7 cellular contexts compared by ENCODE assay signal in genomic region chr11:102807921-102808320, GRCh38. TPM values are rescaled to one million over a fixed set of nuclear protein-coding genes. Genes with fewer than 3 reads are reported as not detected.
DNase-seq lines count a peak whose midpoint lies in the region; ATAC-seq, FAIRE-seq and TF ChIP-seq lines count a peak whose summit lies in the region.

No MANE protein-coding gene starts in this region.

- H3K36me3 ChIP-seq in GM12878 (ENCODE audit: control insufficient read depth in 2 of 2, insufficient read depth in 2 of 2, low read length in 1 of 2), result no peaks in the 10 kb centered on the region
- H3K36me3 ChIP-seq in pancreas, result no peaks in the 10 kb centered on the region

- FAIRE-seq in GM12878 (lab: Jason Lieb, UNC) (no peak), pancreas (lab: Jason Lieb, UNC) (no peak), frontal cortex (lab: Jason Lieb, UNC) (no peak)

- no peak overlapping the region for H2AFZ ChIP-seq in GM12878 (ENCODE audit: control insufficient read depth, low read depth, low read length)

- TF ChIP-seq POLR2A in GM12878 (IDR thresholded peaks at IDR 0.05; ENCODE audit: low read depth, low read length), result no peak

- in situ Hi-C loops in GM12878 (cut with MboI), result no loop called here

- BruUV-seq in GM12878 (replicated peaks; lab: Mats Ljungman, UMichigan), result no TSS peak

- POLR2A ChIA-PET in GM12878 (lab: Charles Lee), result no interaction called here

- ATAC-seq in GM18511 (IDR thresholded peaks at IDR 0.05; ENCODE audit: unreplicated experiment) (peak; percentile 92), HG03095 (IDR thresholded peaks at IDR 0.05; ENCODE audit: unreplicated experiment) (peak; percentile 62), GM12878 (peak; percentile 87), pancreas (peak in 3 of 4 donors; percentile 60 to 67 (median 66)), GM21381 (IDR thresholded peaks at IDR 0.05; ENCODE audit: unreplicated experiment) (no peak)

- SMC1A ChIA-PET in GM12878 (lab: Charles Lee; ENCODE audit: uncharacterized antibody, unreplicated experiment), result interaction anchor here (1.0 to 1.3 kb wide), 2 partner anchors 9 to 10 kb away, joined by 4 read pairs; no protein-coding TSS in a partner anchor

- no peak overlapping the region for H3K9ac ChIP-seq in GM12878 (ENCODE audit: control insufficient read depth, insufficient read depth, low read length)

- CTCF ChIA-PET in GM12878 (lab: Yijun Ruan, JAX), result interaction anchor here (0.9 kb wide), 1 partner anchor 23 kb away, joined by 3 read pairs; no protein-coding TSS in a partner anchor

- intact Hi-C loops in GM12878 (cut with micrococcal nuclease; ENCODE audit: unreplicated experiment), result loop anchor here (5.0 kb wide), 2 partner anchors 134 to 249 kb away; no protein-coding TSS in a partner anchor
- intact Hi-C loops in pancreas (cut with DNase I), result no loop called here

- no peak for TF ChIP-seq RAD21 in GM12878 (IDR thresholded peaks at IDR 0.05; ENCODE audit: insufficient read depth, low read depth, low read length)

- H3K4me2 ChIP-seq in GM12878 (ENCODE audit: control insufficient read depth, insufficient read depth), result no peak overlapping the region

- TF ChIP-seq EP300 in GM12878 (IDR thresholded peaks at IDR 0.05; ENCODE audit: borderline replicate concordance in 1 of 2, control insufficient read depth in 1 of 2, low read depth in 2 of 2, low read length in 2 of 2), result no peak

- WGBS in GM12878 (ENCODE audit: insufficient coverage, insufficient replicate concordance, low lambda C conversion rate, missing lambda C conversion rate), result 19% methylated on average over 19 of the region's 19 CpGs
- 42 to 57% methylated on average over 19 of the region's 19 CpGs for WGBS in pancreas, 2 donors

- H3K27me3 ChIP-seq in GM12878 (replicated peaks in 1 of 2; ENCODE audit: control insufficient read depth in 2 of 2, insufficient read depth in 2 of 2, low read length in 1 of 2), result peaks cover 0 to 2% of the 10 kb centered on the region in 2 experiments; a peak in 1 of 4 replicates
- H3K27me3 ChIP-seq in pancreas, result peaks cover 0 to 5% (median 2%) of the 10 kb centered on the region in 4 donors

- H3K4me1 ChIP-seq in GM12878 (ENCODE audit: control insufficient read depth, insufficient read depth, low read length) (no peaks in the 10 kb centered on the region), pancreas (no peaks in the 10 kb centered on the region)

- no peak overlapping the region for H3K27ac ChIP-seq in GM12878 (ENCODE audit: control insufficient read depth, insufficient read depth)
- no peak overlapping the region for H3K27ac ChIP-seq in pancreas

- RAD21 ChIA-PET in GM12878 (lab: Charles Lee; ENCODE audit: unreplicated experiment), result interaction anchor here (0.8 kb wide), 1 partner anchor 107 kb away, joined by 3 read pairs; no protein-coding TSS in a partner anchor

- DNase-seq in GM12878 (ENCODE audit: low read depth, low spot score) (no peak), pancreas (peak in 2 of 6 donors; percentile 34 to 59), frontal cortex (ENCODE audit: low spot score in 2 of 2) (no peak), GOT3 (lab: John Stamatoyannopoulos, UW) (no peak)

- H3K4me3 ChIP-seq in GM12878 (no peak overlapping the region), pancreas (no peak overlapping the region)

- H3K9me3 ChIP-seq in GM12878 (replicated peaks; ENCODE audit: control insufficient read depth, insufficient read depth, low read length), result no peaks in the 10 kb centered on the region
- H3K9me3 ChIP-seq in pancreas, result no peaks in the 10 kb centered on the region

- peak; percentile 23 to 49 (median 23); a peak in 4 of 6 replicates for TF ChIP-seq CTCF in GM12878 (IDR thresholded peaks at IDR 0.05 in 2 of 3, conservative IDR thresholded peaks at IDR 0.05 in 1 of 3; ENCODE audit: control insufficient read depth in 2 of 3, extremely low read depth in 1 of 3, insufficient read depth in 1 of 3, low read depth in 3 of 3, low read length in 3 of 3)
- peak in 1 of 4 donors; percentile 9 for TF ChIP-seq CTCF in pancreas (IDR thresholded peaks at IDR 0.05)

- H4K20me1 ChIP-seq in GM12878 (ENCODE audit: control insufficient read depth, insufficient read depth), result no peaks in the 10 kb centered on the region

- no peaks in the 10 kb centered on the region for H3K79me2 ChIP-seq in GM12878 (ENCODE audit: control insufficient read depth, insufficient read depth, low read length)

TF ChIP-seq in GM12878, 131 proteins besides CTCF, POLR2A, EP300 and RAD21 (continues in another document):
- TF ChIP-seq CBFB (IDR thresholded peaks at IDR 0.05; ENCODE audit: low read depth), result no peak
- TF ChIP-seq NKRF (conservative IDR thresholded peaks at IDR 0.05), result no peak
- no peak for TF ChIP-seq ZNF384 (IDR thresholded peaks at IDR 0.05; ENCODE audit: borderline replicate concordance, low read depth, low read length)

RNA-seq across cellular contexts. Expression of gene MMP1, which starts 10.0 kb away (rescaled TPM):
- not detected in 2 replicates for total RNA-seq in GM12878 (2013; cell fraction: nucleolus; rRNA removed)
- total RNA-seq in GM12878 (2014; rRNA removed) (not detected in 2 replicates), GM12878 (2014; rRNA removed; fragmentation: Illumina TruSeq; extraction: Trizol) (not detected in 2 replicates), GM12878 (2021) (not detected in 2 replicates), pancreas (1 to 10 TPM in 1 of 6 donors, under 1 TPM in 5; 0.20 to 1.4 (median 0.52) TPM), frontal cortex (not detected)
- not detected for polyA plus RNA-seq in GM12878 (2011; ENCODE audit: low read depth)
- polyA plus RNA-seq in GM12878 (2011; rRNA removed) (not detected in 2 replicates), GM12878 (2014; fragmentation: Illumina TruSeq; extraction: Trizol) (not detected in 2 replicates), GM12878 (2014; fragmentation: Nextera tagmentation; extraction: Ambion mirVana) (not detected), GM12878 (2014; rRNA removed) (not detected in 2 replicates), GM12878 (2016; fragmentation: Nextera tagmentation; extraction: Ambion mirVana) (not detected), pancreas (1 to 10 TPM in 1 of 2 donors, not detected in 1; 1.7 TPM)
- polyA plus RNA-seq in GM12878 (2011; cell fraction: cytosol; rRNA removed), result not detected in 2 replicates
- not detected in 2 replicates for polyA plus RNA-seq in GM12878 (2011; cell fraction: nucleus; rRNA removed)
- polyA plus RNA-seq in GM12878 (2012), result not detected in 2 replicates
- polyA minus RNA-seq in GM12878 (2011; rRNA and poly(A)+ RNA removed), result not detected in 2 replicates
- not detected in 2 replicates for polyA minus RNA-seq in GM12878 (2011; cell fraction: cytosol; rRNA and poly(A)+ RNA removed)
- not detected in 2 replicates for polyA minus RNA-seq in GM12878 (2011; cell fraction: nucleus; rRNA and poly(A)+ RNA removed)

RNA-seq across cellular contexts. Expression of gene MMP10, which starts 27.5 kb away (rescaled TPM):
- not detected in 2 replicates for total RNA-seq in GM12878 (2013; cell fraction: nucleolus; rRNA removed)
- not detected in 2 replicates for total RNA-seq in GM12878 (2014; rRNA removed)
- not detected in 2 replicates for total RNA-seq in GM12878 (2014; rRNA removed; fragmentation: Illumina TruSeq; extraction: Trizol)
- total RNA-seq in GM12878 (2021), result not detected in 2 replicates
- polyA plus RNA-seq in GM12878 (2011; ENCODE audit: low read depth), result not detected
- polyA plus RNA-seq in GM12878 (2011; rRNA removed), result not detected in 2 replicates
- polyA plus RNA-seq in GM12878 (2011; cell fraction: cytosol; rRNA removed), result not detected in 2 replicates
- polyA plus RNA-seq in GM12878 (2011; cell fraction: nucleus; rRNA removed), result not detected in 2 replicates
- not detected in 2 replicates for polyA plus RNA-seq in GM12878 (2012)
- polyA plus RNA-seq in GM12878 (2014; fragmentation: Illumina TruSeq; extraction: Trizol), result not detected in 2 replicates
- not detected for polyA plus RNA-seq in GM12878 (2014; fragmentation: Nextera tagmentation; extraction: Ambion mirVana)
- not detected in 2 replicates for polyA plus RNA-seq in GM12878 (2014; rRNA removed)
- polyA plus RNA-seq in GM12878 (2016; fragmentation: Nextera tagmentation; extraction: Ambion mirVana), result not detected
- not detected in 2 replicates for polyA minus RNA-seq in GM12878 (2011; rRNA and poly(A)+ RNA removed)
- polyA minus RNA-seq in GM12878 (2011; cell fraction: cytosol; rRNA and poly(A)+ RNA removed), result not detected in 2 replicates
- not detected in 2 replicates for polyA minus RNA-seq in GM12878 (2011; cell fraction: nucleus; rRNA and poly(A)+ RNA removed)
- total RNA-seq in pancreas, result 1 to 10 TPM in 1 of 6 donors, under 1 TPM in 5; 0.09 to 2.9 (median 0.24) TPM
- under 1 TPM in 1 of 2 donors, not detected in 1; 0.40 TPM for polyA plus RNA-seq in pancreas
- not detected for total RNA-seq in frontal cortex

RNA-seq across cellular contexts. Expression of gene MMP3, which starts 35.5 kb away (rescaled TPM):
- not detected in 2 replicates for total RNA-seq in GM12878 (2013; cell fraction: nucleolus; rRNA removed)
- total RNA-seq in GM12878 (2014; rRNA removed), result not detected in 2 replicates
- total RNA-seq in GM12878 (2014; rRNA removed; fragmentation: Illumina TruSeq; extraction: Trizol), result not detected in 2 replicates
- not detected in 2 replicates for total RNA-seq in GM12878 (2021)
- polyA plus RNA-seq in GM12878 (2011; ENCODE audit: low read depth), result not detected
- 1.2 and 2.3 TPM in 2 replicates for polyA plus RNA-seq in GM12878 (2011; rRNA removed)
- 0.40 and 0.78 TPM in 2 replicates for polyA plus RNA-seq in GM12878 (2011; cell fraction: cytosol; rRNA removed)
- polyA plus RNA-seq in GM12878 (2011; cell fraction: nucleus; rRNA removed), result 0.89 and 1.8 TPM in 2 replicates
- not detected in 2 replicates for polyA plus RNA-seq in GM12878 (2012)
- not detected in 2 replicates for polyA plus RNA-seq in GM12878 (2014; fragmentation: Illumina TruSeq; extraction: Trizol)
- under 1 TPM in 1 of 2 experiments, not detected in 1; 0.02 TPM for polyA plus RNA-seq in GM12878 (2014; fragmentation: Nextera tagmentation; extraction: Ambion mirVana)
- not detected in 2 replicates for polyA plus RNA-seq in GM12878 (2014; rRNA removed)
- polyA plus RNA-seq in GM12878 (2016; fragmentation: Nextera tagmentation; extraction: Ambion mirVana), result not detected
- 0.26 TPM in 1 of 2 replicates, not detected in the other for polyA minus RNA-seq in GM12878 (2011; rRNA and poly(A)+ RNA removed)
- polyA minus RNA-seq in GM12878 (2011; cell fraction: cytosol; rRNA and poly(A)+ RNA removed), result not detected in 2 replicates
- 0.29 TPM in 1 of 2 replicates, not detected in the other for polyA minus RNA-seq in GM12878 (2011; cell fraction: nucleus; rRNA and poly(A)+ RNA removed)
- under 1 TPM in 1 of 6 donors, not detected in 5; 0.16 TPM for total RNA-seq in pancreas
- polyA plus RNA-seq in pancreas, result under 1 TPM in 1 of 2 donors, not detected in 1; 0.05 TPM
- total RNA-seq in frontal cortex, result not detected
